In genomic region chr10:65628777-65629176, GRCh38 we compare ENCODE assay signal across 35 cellular contexts.
"Had no signal": no experiment of that assay in that cellular context is flagged by ENCODE, and none has a peak within 500 bp of the region (broad histone marks: within the 10 kb centered on the region; RNA-seq: fewer than 3 reads in every experiment).

No MANE protein-coding gene starts in this region.

- FAIRE-seq: astrocyte had no signal

- H3K4me1 Mint-ChIP-seq: activated B cell treated with CpG ODN at 0.5 μM for 24 hours, T-cell had no signal

- H3K4me1 ChIP-seq: adrenal gland, body of pancreas, breast epithelium, Peyer's patch, SJSA1 had no signal

- DNase-seq: activated B cell treated with CpG ODN at 0.5 μM for 24 hours; activated CD4-positive, alpha-beta memory T cell treated with anti-CD3 and anti-CD28 coated beads for 36 hours; activated CD4-positive, alpha-beta T cell treated with anti-CD3 and anti-CD28 coated beads for 4 hours; activated CD4-positive, alpha-beta T cell treated with anti-CD3 and anti-CD28 coated beads, Interleukin-2, amount 50 U/mL, for 1 hour; activated CD4-positive, CD25-positive, alpha-beta regulatory T cell treated with anti-CD3 and anti-CD28 coated beads, Interleukin-2, amount 50 U/mL, for 72 hours; activated CD8-positive, alpha-beta memory T cell treated with anti-CD3 and anti-CD28 coated beads, Interleukin-2, amount 50 U/mL, for 4 hours; activated gamma-delta T cell treated with Interleukin-2 at 50 U/mL for 16 hours; activated naive CD4-positive, alpha-beta T cell treated with anti-CD3 and anti-CD28 coated beads for 36 hours; activated T-cell treated with anti-CD3 and anti-CD28 coated beads for 4 hours; activated T-cell treated with anti-CD3 and anti-CD28 coated beads, Interleukin-2, amount 50 U/mL, for 4 hours; adrenal gland; body of pancreas; NCI-H1105 treated with DMSO at 0.1 percent for 48 hours; NCI-H1436; NCI-H1694; NCI-H1930; NCI-H2081 treated with DMSO at 0.1 percent for 48 hours; NCI-H226; NCI-H446 treated with DMSO at 0.1 percent for 48 hours; NCI-H524; NK-92 treated with Interleukin-12 subunit alpha and Interleukin-12 subunit beta, amount 100 ng/mL, for 24 hours; PC-3; Peyer's patch; RPMI8226; SHP77 treated with DMSO at 0.1 percent for 48 hours; SK-N-SH; T-cell; T-helper 2 cell; T-helper 9 cell had no signal

- H3K4me2 ChIP-seq: SK-N-SH had no signal

- H3K4me3 ChIP-seq: adrenal gland, body of pancreas, breast epithelium, Peyer's patch, SJSA1 had no signal

- ATAC-seq: activated naive CD4-positive, alpha-beta T cell treated with anti-CD3 and anti-CD28 coated beads, Interleukin-2, amount 50 U/mL, for 72 hours; activated T-cell treated with anti-CD3 and anti-CD28 coated beads, Interleukin-2, amount 50 U/mL, for 4 hours; body of pancreas; PC-3; T-cell had no signal

- H3K9ac ChIP-seq: SK-N-SH had no signal

- H3K4me3 Mint-ChIP-seq: activated B cell treated with CpG ODN at 0.5 μM for 24 hours; activated CD4-positive, alpha-beta memory T cell treated with anti-CD3 and anti-CD28 coated beads for 36 hours; activated naive CD4-positive, alpha-beta T cell treated with anti-CD3 and anti-CD28 coated beads for 36 hours; activated T-cell treated with anti-CD3 and anti-CD28 coated beads, Interleukin-2, amount 50 U/mL, for 4 hours; activated T-helper 1 cell treated with anti-CD3 and anti-CD28 coated beads, Interleukin-12 subunit alpha, Interleukin-12 subunit beta, Interleukin-2, Interleukin-4 antibody, amounts not matched to agents 30 ng/mL and 10 ng/mL and 1 ng/mL, durations not matched to agents 14 hours and 24 hours and 36 hours; T-cell had no signal

- H3K27ac ChIP-seq: adrenal gland, body of pancreas, breast epithelium, Peyer's patch, SJSA1, VCaP had no signal

- H3K27me3 Mint-ChIP-seq: activated B cell treated with CpG ODN at 0.5 μM for 24 hours; activated CD4-positive, alpha-beta memory T cell treated with anti-CD3 and anti-CD28 coated beads for 36 hours; T-cell had no signal

- H3K27ac Mint-ChIP-seq: activated B cell treated with CpG ODN at 0.5 μM for 24 hours; activated CD4-positive, alpha-beta memory T cell treated with anti-CD3 and anti-CD28 coated beads for 36 hours; activated naive CD4-positive, alpha-beta T cell treated with anti-CD3 and anti-CD28 coated beads for 36 hours; activated naive CD4-positive, alpha-beta T cell treated with anti-CD3 and anti-CD28 coated beads, Interleukin-2, amount 50 U/mL, for 72 hours; activated T-helper 1 cell treated with anti-CD3 and anti-CD28 coated beads, Interleukin-12 subunit alpha, Interleukin-12 subunit beta, Interleukin-2, Interleukin-4 antibody, amounts not matched to agents 30 ng/mL and 10 ng/mL and 1 ng/mL, durations not matched to agents 14 hours and 24 hours and 36 hours; T-cell had no signal

- H3K36me3 Mint-ChIP-seq: activated CD4-positive, alpha-beta memory T cell treated with anti-CD3 and anti-CD28 coated beads for 36 hours; activated naive CD4-positive, alpha-beta T cell treated with anti-CD3 and anti-CD28 coated beads, Interleukin-2, amount 50 U/mL, for 72 hours; T-cell had no signal

- H3K36me3 ChIP-seq: adrenal gland, Peyer's patch, SJSA1 had no signal

- H3K27me3 ChIP-seq: adrenal gland, body of pancreas, breast epithelium, Peyer's patch, SJSA1 had no signal

- H3K9me3 ChIP-seq: body of pancreas, SJSA1, SK-N-SH had no signal
